1 cellular context compared by ENCODE assay signal in the genomic region with DNA sequence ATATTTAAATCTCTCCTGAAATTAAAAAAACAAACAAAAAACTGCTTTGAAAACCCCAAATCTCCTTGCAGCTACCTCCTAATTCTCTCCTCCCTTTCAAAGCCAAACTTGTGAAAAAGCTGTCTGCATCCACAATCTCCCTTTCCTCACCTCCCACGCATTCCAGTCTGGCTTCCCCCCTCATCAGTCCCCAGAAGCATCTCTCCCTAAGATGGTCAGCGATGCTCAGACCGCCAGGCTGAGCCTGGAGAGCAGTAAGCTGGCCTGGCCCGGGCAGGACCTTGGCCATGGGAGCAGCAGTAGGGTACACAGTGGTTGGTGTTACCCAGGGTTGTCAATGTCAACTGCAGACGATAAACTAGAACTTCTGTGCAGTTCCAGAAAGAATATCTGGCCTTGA.
TF ChIP-seq lines count a peak whose summit lies in the region.

No MANE protein-coding gene starts in this region.

TF ChIP-seq in K562, 482 proteins besides CTCF, POLR2A, EP300 and RAD21 (continued from another document):
- TF ChIP-seq MIER1 (IDR thresholded peaks at IDR 0.05; ENCODE audit: low read depth): no peak
- peak; percentile 64 for TF ChIP-seq EGR1 (conservative IDR thresholded peaks at IDR 0.05)
